37 cellular contexts compared by ENCODE assay signal in genomic region chr1:62544570-62544969, GRCh38. TPM values are rescaled to one million over a fixed set of nuclear protein-coding genes. Genes with fewer than 3 reads are reported as not detected.
"Had no signal": no experiment of that assay in that cellular context is flagged by ENCODE, and none has a peak within 500 bp of the region (broad histone marks: within the 10 kb centered on the region; RNA-seq: fewer than 3 reads in every experiment).

No MANE protein-coding gene starts in this region.

- DNase-seq: activated B cell treated with CpG ODN at 0.5 μM for 24 hours; activated CD4-positive, alpha-beta memory T cell treated with anti-CD3 and anti-CD28 coated beads for 36 hours; activated CD4-positive, alpha-beta T cell treated with anti-CD3 and anti-CD28 coated beads for 4 hours; activated CD4-positive, alpha-beta T cell treated with anti-CD3 and anti-CD28 coated beads, Interleukin-2, amount 10 ng/mL, durations not matched to agents 24 days and 14 days; activated CD4-positive, alpha-beta T cell treated with anti-CD3 and anti-CD28 coated beads, Interleukin-2, amount 50 U/mL, for 1 hour; activated CD4-positive, alpha-beta T cell treated with anti-CD3 and anti-CD28 coated beads, Interleukin-2, amount 50 U/mL, for 4 hours; activated CD4-positive, CD25-positive, alpha-beta regulatory T cell treated with anti-CD3 and anti-CD28 coated beads, Interleukin-2, amount 50 U/mL, for 72 hours; activated CD8-positive, alpha-beta memory T cell treated with anti-CD3 and anti-CD28 coated beads, Interleukin-2, amount 50 U/mL, for 4 hours; activated CD8-positive, alpha-beta T cell treated with anti-CD3 and anti-CD28 coated beads for 36 hours; activated effector memory CD4-positive, alpha-beta T cell treated with anti-CD3 and anti-CD28 coated beads, Interleukin-2, amount 50 U/mL, for 16 hours; activated gamma-delta T cell treated with Interleukin-2 at 50 U/mL for 16 hours; activated naive CD4-positive, alpha-beta T cell; activated naive CD4-positive, alpha-beta T cell treated with anti-CD3 and anti-CD28 coated beads for 36 hours; activated naive CD4-positive, alpha-beta T cell treated with anti-CD3 and anti-CD28 coated beads, Interleukin-2, amount 50 U/mL, for 16 hours; activated naive CD8-positive, alpha-beta T cell treated with anti-CD3 and anti-CD28 coated beads for 36 hours; activated T-cell treated with anti-CD3 and anti-CD28 coated beads for 4 hours; activated T-cell treated with anti-CD3 and anti-CD28 coated beads, Interleukin-2, amount 50 U/mL, for 1 hour; activated T-cell treated with anti-CD3 and anti-CD28 coated beads, Interleukin-2, amount 50 U/mL, for 4 hours; activated T-cell treated with anti-CD3 and anti-CD28 coated beads, Interleukin-2, amount 50 U/mL, for 72 hours; adrenal gland; amniotic stem cell; aorta; body of pancreas; brain microvascular endothelial cell; central memory CD4-positive, alpha-beta T cell; T-helper 1 cell; T-helper 2 cell; T-helper 9 cell had no signal

- H3K4me3 ChIP-seq: adrenal gland, body of pancreas, breast epithelium had no signal

- H3K36me3 ChIP-seq: adrenal gland had no signal

- H3K9me3 ChIP-seq: body of pancreas, breast epithelium had no signal

- H3K4me1 ChIP-seq: adrenal gland, breast epithelium had no signal

- ATAC-seq: activated CD8-positive, alpha-beta T cell treated with anti-CD3 and anti-CD28 coated beads for 36 hours; activated naive CD4-positive, alpha-beta T cell treated with anti-CD3 and anti-CD28 coated beads, Interleukin-2, amount 50 U/mL, for 72 hours; activated T-cell treated with anti-CD3 and anti-CD28 coated beads, Interleukin-2, amount 50 U/mL, for 4 hours; activated T-cell treated with anti-CD3 and anti-CD28 coated beads, Interleukin-2, amount 50 U/mL, for 72 hours; activated T-helper 17 cell treated with anti-CD3 and anti-CD28 coated beads, Interleukin-2, amount 50 U/mL, for 72 hours; body of pancreas had no signal

- H3K27me3 ChIP-seq: adrenal gland, body of pancreas, brain microvascular endothelial cell, breast epithelium had no signal

- H3K27ac ChIP-seq: adrenal gland, body of pancreas, brain microvascular endothelial cell, breast epithelium, VCaP had no signal

- FAIRE-seq: astrocyte, TTC549 had no signal

RNA-seq across cellular contexts. Expression of gene ANGPTL3, which starts 52.8 kb away (rescaled TPM):
- total RNA-seq: activated B cell treated with CpG ODN at 0.5 μM for 24 hours; activated CD4-positive, alpha-beta memory T cell treated with anti-CD3 and anti-CD28 coated beads for 36 hours; activated CD4-positive, alpha-beta T cell treated with anti-CD3 and anti-CD28 coated beads, Interleukin-2, amount 10 ng/mL, durations not matched to agents 24 days and 14 days; activated CD8-positive, alpha-beta memory T cell treated with anti-CD3 and anti-CD28 coated beads for 36 hours; activated CD8-positive, alpha-beta T cell treated with anti-CD3 and anti-CD28 coated beads for 36 hours; activated naive CD4-positive, alpha-beta T cell treated with anti-CD3 and anti-CD28 coated beads for 36 hours; activated naive CD4-positive, alpha-beta T cell treated with anti-CD3 and anti-CD28 coated beads, Interleukin-2, amount 50 U/mL, for 72 hours; activated naive CD8-positive, alpha-beta T cell treated with anti-CD3 and anti-CD28 coated beads for 36 hours; activated T-cell treated with anti-CD3 and anti-CD28 coated beads, Interleukin-2, amount 50 U/mL, for 4 hours; activated T-cell treated with anti-CD3 and anti-CD28 coated beads, Interleukin-2, amount 50 U/mL, for 72 hours; activated T-helper 1 cell treated with anti-CD3 and anti-CD28 coated beads, Interleukin-12 subunit alpha, Interleukin-12 subunit beta, Interleukin-2, Interleukin-4 antibody, amounts not matched to agents 30 ng/mL and 10 ng/mL and 1 ng/mL, durations not matched to agents 14 hours and 24 hours and 36 hours; activated T-helper 17 cell treated with anti-CD3 and anti-CD28 coated beads, Interleukin-2, amount 50 U/mL, for 72 hours; aorta; astrocyte; breast epithelium; cardiac septum had no signal
